In genomic region chr6:16741112-16742016, GRCh38 we compare ENCODE assay signal across 8 cellular contexts. TPM values are rescaled to one million over a fixed set of nuclear protein-coding genes. Genes with fewer than 3 reads are reported as not detected.
DNase-seq lines count a peak whose midpoint lies in the region; ATAC-seq lines count a peak whose summit lies in the region.

No MANE protein-coding gene starts in this region.

- H2BK15ac ChIP-seq in mesenchymal stem cell (ENCODE audit: low read depth, poor library complexity, severe bottlenecking) = no peak overlapping the region

- peak overlapping the region; percentile 36 for H3K4me3 Mint-ChIP-seq in activated T-helper 17 cell treated with anti-CD3 and anti-CD28 coated beads, Interleukin-2, amount 50 U/mL, for 72 hours

- H3K9ac ChIP-seq in mesenchymal stem cell (ENCODE audit: low read length) = peak overlapping the region; percentile 67

- H3K27ac ChIP-seq in mesenchymal stem cell (ENCODE audit: low read length, poor library complexity, severe bottlenecking) = peak overlapping the region; percentile 98

- no peak overlapping the region for H3K23ac ChIP-seq in mesenchymal stem cell (ENCODE audit: low read length in 2 of 2)

- peak overlapping the region; percentile 56 for H2AK5ac ChIP-seq in mesenchymal stem cell (ENCODE audit: low read length, severe bottlenecking)

- no peak overlapping the region for H3K4me2 ChIP-seq in mesenchymal stem cell (ENCODE audit: low read length, poor library complexity, severe bottlenecking)

- no peak overlapping the region for H3K4ac ChIP-seq in mesenchymal stem cell (ENCODE audit: low read depth in 1 of 2, low read length in 2 of 2)

- H3K79me1 ChIP-seq in mesenchymal stem cell (replicated peaks; ENCODE audit: low read length, poor library complexity, severe bottlenecking) = peaks cover 24% of the 10 kb centered on the region

- no peak overlapping the region for H3K18ac ChIP-seq in mesenchymal stem cell (ENCODE audit: low read depth in 1 of 2, low read length in 2 of 2)

- ATAC-seq in HG03097 (IDR thresholded peaks at IDR 0.05; ENCODE audit: low FRiP score, unreplicated experiment) = peak; percentile 61
- ATAC-seq in activated T-helper 17 cell treated with anti-CD3 and anti-CD28 coated beads, Interleukin-2, amount 50 U/mL, for 72 hours (replicated peaks) = peak; percentile 96
- ATAC-seq in HG02970 (IDR thresholded peaks at IDR 0.05; ENCODE audit: low FRiP score, unreplicated experiment) = no peak

- H2BK5ac ChIP-seq in mesenchymal stem cell (ENCODE audit: low read depth, low read length, poor library complexity, severe bottlenecking) = peak overlapping the region; percentile 82

- H3K4me1 Mint-ChIP-seq in activated T-helper 17 cell treated with anti-CD3 and anti-CD28 coated beads, Interleukin-2, amount 50 U/mL, for 72 hours = peaks cover 53% of the 10 kb centered on the region

- H3K4me3 ChIP-seq in mesenchymal stem cell (ENCODE audit: insufficient read depth in 1 of 2, low read depth in 1 of 2, low read length in 2 of 2) (peak overlapping the region in 1 of 2 experiments; percentile 28), MG63 (no peak overlapping the region)

- H3K27me3 Mint-ChIP-seq in activated T-helper 17 cell treated with anti-CD3 and anti-CD28 coated beads, Interleukin-2, amount 50 U/mL, for 72 hours = no peaks in the 10 kb centered on the region

- no peak overlapping the region for H2BK12ac ChIP-seq in mesenchymal stem cell (ENCODE audit: low read length in 2 of 2)

- H3K36me3 ChIP-seq in mesenchymal stem cell (ENCODE audit: control insufficient read depth in 1 of 2, insufficient read depth in 2 of 2, low read depth in 1 of 2, low read length in 2 of 2) (peaks cover 0 to 14% of the 10 kb centered on the region in 2 experiments), MG63 (peaks cover 2% of the 10 kb centered on the region; the same call in 1 of the 2 replicates)

- no peak overlapping the region for H3K14ac ChIP-seq in mesenchymal stem cell (ENCODE audit: low read length in 2 of 2)

- peaks cover 99% of the 10 kb centered on the region for H3K36me3 Mint-ChIP-seq in activated T-helper 17 cell treated with anti-CD3 and anti-CD28 coated beads, Interleukin-2, amount 50 U/mL, for 72 hours (ENCODE audit: low read depth)

- no peak overlapping the region for H4K91ac ChIP-seq in mesenchymal stem cell (ENCODE audit: low read length)

- H3K9me3 Mint-ChIP-seq in activated T-helper 17 cell treated with anti-CD3 and anti-CD28 coated beads, Interleukin-2, amount 50 U/mL, for 72 hours = no peaks in the 10 kb centered on the region

- WGBS in mesenchymal stem cell = 29% methylated on average over 3 of the region's 8 CpGs

- H2BK120ac ChIP-seq in mesenchymal stem cell (ENCODE audit: low read depth, low read length) = no peak overlapping the region

- H2AFZ ChIP-seq in mesenchymal stem cell (ENCODE audit: low read depth, low read length) = no peak overlapping the region

- peak overlapping the region; percentile 79 for H3K27ac Mint-ChIP-seq in activated T-helper 17 cell treated with anti-CD3 and anti-CD28 coated beads, Interleukin-2, amount 50 U/mL, for 72 hours

- no peak overlapping the region for H4K8ac ChIP-seq in mesenchymal stem cell (ENCODE audit: low read length)

- peaks cover 12% of the 10 kb centered on the region for H3K4me1 ChIP-seq in mesenchymal stem cell (ENCODE audit: control insufficient read depth, insufficient read depth, low read depth, low read length)

- H3K9me3 ChIP-seq in mesenchymal stem cell (ENCODE audit: control insufficient read depth, low read length) = no peaks in the 10 kb centered on the region
- no peaks in the 10 kb centered on the region for H3K9me3 ChIP-seq in MG63

- H3K27me3 ChIP-seq in mesenchymal stem cell (ENCODE audit: control insufficient read depth in 1 of 2, insufficient read depth in 1 of 2, low read length in 2 of 2) (no peaks in the 10 kb centered on the region), MG63 (no peaks in the 10 kb centered on the region)

- peak; percentile 94 for DNase-seq in GM04503 (ENCODE audit: low read depth)
- peak; percentile 98 for DNase-seq in mesenchymal stem cell
- DNase-seq in stimulated activated CD4-positive, alpha-beta T cell treated with anti-CD3 and anti-CD28 coated beads, Interleukin-4, amount 100 ng/mL, for 4 hours = no peak
- no peak for DNase-seq in MG63
- DNase-seq in activated gamma-delta T cell treated with Interleukin-2 at 50 U/mL for 16 hours = no peak

RNA-seq across cellular contexts. Expression of gene ATXN1, which starts 19.9 kb away (rescaled TPM):
- total RNA-seq in activated T-helper 17 cell treated with anti-CD3 and anti-CD28 coated beads, Interleukin-2, amount 50 U/mL, for 72 hours = 100 to 1,000 TPM in 1 of 2 donors, 10 to 100 TPM in 1; 41.0 to 115 TPM
- 16.8 TPM for polyA plus RNA-seq in mesenchymal stem cell (2013, experiment 1 of 2)
- polyA plus RNA-seq in mesenchymal stem cell (2013, experiment 2 of 2) = 16.0 TPM
- total RNA-seq in MG63 (2014; rRNA removed; shearing (Covaris generic); ENCODE audit: low replicate concordance) = 1.9 and 5.9 TPM in 2 replicates

Comparison
In these comparisons a context has a peak if more than half of its experiments do, and no peak if none do; other contexts are left out.
1. DNase-seq: peak in GM04503 (single experiment) and mesenchymal stem cell (single experiment); none in stimulated activated CD4-positive, alpha-beta T cell treated with anti-CD3 and anti-CD28 coated beads, Interleukin-4, amount 100 ng/mL, for 4 hours (0 of 2), MG63 (single experiment) and activated gamma-delta T cell treated with Interleukin-2 at 50 U/mL for 16 hours (single experiment).